2 cellular contexts compared by ENCODE assay signal in genomic region chr1:3180915-3181314, GRCh38.
A peak's percentile ranks its signal among the peaks of the same experiment; 100 is the strongest.
TF ChIP-seq lines count a peak whose summit lies in the region.

No MANE protein-coding gene starts in this region.

TF ChIP-seq in GM12878, 131 proteins besides CTCF, POLR2A, EP300 and RAD21:
- no peak for TF ChIP-seq ZSCAN29 (IDR thresholded peaks at IDR 0.05)
- TF ChIP-seq RELB (IDR thresholded peaks at IDR 0.05; ENCODE audit: low read depth), result no peak
- TF ChIP-seq ETV6 (conservative IDR thresholded peaks at IDR 0.05 in 1 of 2, IDR thresholded peaks at IDR 0.05 in 1 of 2; ENCODE audit: borderline replicate concordance in 1 of 2, low read depth in 1 of 2), result no peak
- TF ChIP-seq, protein P1, sequence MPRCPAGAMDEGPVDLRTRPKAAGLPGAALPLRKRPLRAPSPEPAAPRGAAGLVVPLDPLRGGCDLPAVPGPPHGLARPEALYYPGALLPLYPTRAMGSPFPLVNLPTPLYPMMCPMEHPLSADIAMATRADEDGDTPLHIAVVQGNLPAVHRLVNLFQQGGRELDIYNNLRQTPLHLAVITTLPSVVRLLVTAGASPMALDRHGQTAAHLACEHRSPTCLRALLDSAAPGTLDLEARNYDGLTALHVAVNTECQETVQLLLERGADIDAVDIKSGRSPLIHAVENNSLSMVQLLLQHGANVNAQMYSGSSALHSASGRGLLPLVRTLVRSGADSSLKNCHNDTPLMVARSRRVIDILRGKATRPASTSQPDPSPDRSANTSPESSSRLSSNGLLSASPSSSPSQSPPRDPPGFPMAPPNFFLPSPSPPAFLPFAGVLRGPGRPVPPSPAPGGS (IDR thresholded peaks at IDR 0.05; ENCODE audit: borderline replicate concordance, insufficient read depth, low read depth, low read length, poor library complexity, severe bottlenecking), result peak; percentile 84
- TF ChIP-seq SMARCA5 (IDR thresholded peaks at IDR 0.05), result no peak

TF ChIP-seq in H1, 55 proteins besides CTCF, POLR2A, EP300 and RAD21:
- no peak for TF ChIP-seq CEBPB (IDR thresholded peaks at IDR 0.05; ENCODE audit: low read depth, low read length)
